1 cellular context compared by ENCODE assay signal in genomic region chr3:150545419-150546225, GRCh38.
TF ChIP-seq lines count a peak whose summit lies in the region.

No MANE protein-coding gene starts in this region.

TF ChIP-seq in K562, 482 proteins besides CTCF, POLR2A, EP300 and RAD21 (continued from another document):
- TF ChIP-seq HES1 (IDR thresholded peaks at IDR 0.05; ENCODE audit: low read depth), result no peak
- no peak for TF ChIP-seq MGA (IDR thresholded peaks at IDR 0.05)
- no peak for TF ChIP-seq USF1 (CRISPR knock-in tag; IDR thresholded peaks at IDR 0.05)
- no peak for TF ChIP-seq ZFP91 (CRISPR knock-in tag; IDR thresholded peaks at IDR 0.05)
- no peak for TF ChIP-seq ZNF584 (CRISPR knock-in tag; IDR thresholded peaks at IDR 0.05; ENCODE audit: low read depth)
- TF ChIP-seq MLLT1 (IDR thresholded peaks at IDR 0.05), result peak; percentile 18 to 21; a peak in 1 of 4 replicates
- TF ChIP-seq OTX1 (CRISPR knock-in tag; IDR thresholded peaks at IDR 0.05), result no peak
- TF ChIP-seq MTA1 (IDR thresholded peaks at IDR 0.05; ENCODE audit: borderline replicate concordance), result no peak
- no peak for TF ChIP-seq NFIX (CRISPR knock-in tag; IDR thresholded peaks at IDR 0.05; ENCODE audit: low read depth)
- no peak for TF ChIP-seq TCF7 (IDR thresholded peaks at IDR 0.05; ENCODE audit: borderline replicate concordance)
- TF ChIP-seq SAFB (IDR thresholded peaks at IDR 0.05; ENCODE audit: borderline replicate concordance, low read depth, low read length), result 0 out of 2 replicates have a peak, but pooled peaks have one; percentile 7
- TF ChIP-seq E2F8 (IDR thresholded peaks at IDR 0.05; ENCODE audit: low read depth, partially characterized antibody), result no peak
- TF ChIP-seq JUN (IDR thresholded peaks at IDR 0.05; ENCODE audit: borderline replicate concordance, low read depth, low read length), result no peak
- TF ChIP-seq JUN (CRISPR knock-in tag; IDR thresholded peaks at IDR 0.05; ENCODE audit: borderline replicate concordance), result peak; percentile 82
- no peak for TF ChIP-seq SP2 (IDR thresholded peaks at IDR 0.05; ENCODE audit: extremely low read depth, low read depth, low read length, poor library complexity, severe bottlenecking)
- no peak for TF ChIP-seq TCF7L2 (IDR thresholded peaks at IDR 0.05; ENCODE audit: low read depth, low read length)
- TF ChIP-seq ZNF282 (CRISPR knock-in tag; IDR thresholded peaks at IDR 0.05), result 0 out of 2 replicates have a peak, but pooled peaks have one; percentile 30
- no peak for TF ChIP-seq GABPB1 (CRISPR knock-in tag; IDR thresholded peaks at IDR 0.05)
- no peak for TF ChIP-seq ZNF134 (CRISPR knock-in tag; conservative IDR thresholded peaks at IDR 0.05)
- no peak for TF ChIP-seq L3MBTL2 (IDR thresholded peaks at IDR 0.05)
- TF ChIP-seq KLF6 (CRISPR knock-in tag; IDR thresholded peaks at IDR 0.05; ENCODE audit: borderline replicate concordance), result no peak
- no peak for TF ChIP-seq HIVEP1 (CRISPR knock-in tag; IDR thresholded peaks at IDR 0.05)
- TF ChIP-seq ZC3H4 (CRISPR knock-in tag; IDR thresholded peaks at IDR 0.05; ENCODE audit: borderline replicate concordance), result peak; percentile 84; the same call in 1 of the 2 replicates
- TF ChIP-seq KAT7 (CRISPR knock-in tag; IDR thresholded peaks at IDR 0.05; ENCODE audit: borderline replicate concordance), result peak; percentile 99; the same call in 1 of the 2 replicates
- TF ChIP-seq HEY1 (CRISPR knock-in tag; IDR thresholded peaks at IDR 0.05; ENCODE audit: borderline replicate concordance), result no peak
- 0 out of 2 replicates have a peak, but pooled peaks have one; percentile 15 for TF ChIP-seq TARDBP (IDR thresholded peaks at IDR 0.05)
- no peak for TF ChIP-seq GATAD2A (IDR thresholded peaks at IDR 0.05)
- TF ChIP-seq MLX (CRISPR knock-in tag; conservative IDR thresholded peaks at IDR 0.05), result no peak
- 0 out of 2 replicates have a peak, but pooled peaks have one; percentile 8 for TF ChIP-seq ZBTB26 (CRISPR knock-in tag; IDR thresholded peaks at IDR 0.05)
- TF ChIP-seq USF2 (CRISPR knock-in tag; IDR thresholded peaks at IDR 0.05), result no peak
- no peak for TF ChIP-seq ZNF121 (CRISPR knock-in tag; conservative IDR thresholded peaks at IDR 0.05)
- TF ChIP-seq ZNF184 (CRISPR knock-in tag; IDR thresholded peaks at IDR 0.05), result no peak
- TF ChIP-seq ZNF174 (CRISPR knock-in tag; IDR thresholded peaks at IDR 0.05), result no peak
- peak; percentile 34; the same call in 1 of the 2 replicates for TF ChIP-seq ETS1 (conservative IDR thresholded peaks at IDR 0.05; ENCODE audit: control insufficient read depth, low read depth, low read length)
- TF ChIP-seq NFYB (IDR thresholded peaks at IDR 0.05; ENCODE audit: extremely low read depth, insufficient read length), result no peak
- TF ChIP-seq ZNF696 (CRISPR knock-in tag; conservative IDR thresholded peaks at IDR 0.05), result no peak
